Comparison of ENCODE assay signal across 7 cellular contexts in the genomic region with DNA sequence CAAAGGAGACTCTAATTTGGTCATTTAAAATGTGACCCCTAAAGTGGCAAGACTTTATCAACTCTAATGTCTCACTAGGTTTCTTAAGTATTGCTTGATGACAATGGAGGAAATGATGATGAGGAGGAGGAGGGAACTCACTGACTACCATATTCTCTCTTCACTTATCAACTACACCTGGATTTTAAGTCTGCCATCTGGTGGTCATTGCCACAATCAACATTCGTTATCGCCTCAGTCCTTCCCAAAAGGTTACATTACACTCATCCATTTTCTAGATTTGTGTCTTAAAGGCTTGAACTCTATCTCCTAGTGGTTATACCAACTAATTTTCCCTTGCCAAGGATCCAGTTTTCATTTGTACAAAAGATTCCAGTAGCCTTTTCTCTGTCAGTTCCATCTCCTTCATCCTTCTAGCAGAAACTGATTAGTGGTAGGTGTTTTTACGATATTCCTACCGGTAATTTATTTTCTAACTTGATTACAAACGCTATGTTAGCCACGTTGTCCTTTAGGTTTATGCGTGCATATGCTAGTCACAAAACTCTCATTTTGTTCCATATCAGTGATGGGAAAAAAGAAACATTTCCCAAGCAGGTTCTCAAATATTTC.
A peak's percentile ranks its signal among the peaks of the same experiment; 100 is the strongest.
DNase-seq lines count a peak whose midpoint lies in the region; ATAC-seq and TF ChIP-seq lines count a peak whose summit lies in the region.

No MANE protein-coding gene starts in this region.

- H3K9me2 ChIP-seq in DOHH2 (replicated peaks; ENCODE audit: control insufficient read depth, low read length), result no peaks in the 10 kb centered on the region

- no peaks in the 10 kb centered on the region for H3K4me1 ChIP-seq in DOHH2 (ENCODE audit: control insufficient read depth, low read length)

- no peaks in the 10 kb centered on the region for H3F3A ChIP-seq in DOHH2 (ENCODE audit: control insufficient read depth, insufficient read depth)

- no peaks in the 10 kb centered on the region for H3K79me2 ChIP-seq in DOHH2 (ENCODE audit: control insufficient read depth, low read length)

- H3K36me3 ChIP-seq in DOHH2 (ENCODE audit: control insufficient read depth, low read length), result no peaks in the 10 kb centered on the region

- H3K27me3 ChIP-seq in DOHH2 (ENCODE audit: control insufficient read depth, low read length), result peaks cover 4% of the 10 kb centered on the region; the same call in 1 of the 2 replicates

- H3K27ac ChIP-seq in DOHH2 (ENCODE audit: low read depth, low read length) (no peak overlapping the region), substantia nigra (ENCODE audit: low read depth, low read length, poor library complexity, severe bottlenecking) (no peak overlapping the region)

- DNase-seq in HCEC 1CT, result peak; percentile 29
- DNase-seq in SK-N-DZ (ENCODE audit: low spot score), result peak; percentile 25
- DNase-seq in iPS DF 4.7 (ENCODE audit: extremely low read depth, low spot score), result peak; percentile 38
- no peak for DNase-seq in cerebellum (ENCODE audit: low spot score)
- DNase-seq in substantia nigra (lab: John Stamatoyannopoulos, UW), result no peak

- no peaks in the 10 kb centered on the region for H3K9me3 ChIP-seq in DOHH2 (ENCODE audit: control insufficient read depth, insufficient read depth, low read length)

- no peak overlapping the region for H3K4me2 ChIP-seq in DOHH2 (ENCODE audit: low read length)

- no peaks in the 10 kb centered on the region for H4K20me1 ChIP-seq in DOHH2 (ENCODE audit: control insufficient read depth, insufficient read depth, low read depth, low read length)

- no peak for ATAC-seq in HG03521 (IDR thresholded peaks at IDR 0.05; ENCODE audit: unreplicated experiment)

- TF ChIP-seq CTCF in DOHH2 (IDR thresholded peaks at IDR 0.05; ENCODE audit: low read depth, low read length, poor library complexity, severe bottlenecking), result peak; percentile 69

- no peak overlapping the region for H3K4me3 ChIP-seq in DOHH2 (ENCODE audit: low read length)

Comparison
In these comparisons a context has a peak if more than half of its experiments do, and no peak if none do; other contexts are left out.
1. DNase-seq: peak in HCEC 1CT (single experiment), SK-N-DZ (single experiment) and iPS DF 4.7 (single experiment); none in cerebellum (single experiment) and substantia nigra (0 of 49).